ENCODE assay signal across 1 cellular context in the genomic region with DNA sequence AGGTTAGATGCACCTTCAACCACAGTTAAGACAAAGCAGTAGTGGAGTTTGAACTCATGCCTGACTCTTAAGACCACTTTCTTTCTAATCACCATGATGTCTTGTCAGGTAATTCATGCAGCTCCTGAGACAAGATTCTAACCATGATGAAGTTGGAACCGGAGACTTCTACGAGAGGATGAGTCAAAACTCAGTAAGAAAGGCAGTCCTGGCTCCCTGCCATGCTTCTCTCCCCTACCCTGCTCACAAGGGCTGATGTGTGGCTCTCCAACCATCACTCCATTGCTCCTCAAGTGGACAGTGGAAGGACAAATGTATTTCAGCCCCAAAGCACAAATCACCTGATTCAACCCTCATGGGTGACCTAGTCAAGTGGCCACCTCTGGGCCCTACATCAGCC.
TF ChIP-seq lines count a peak whose summit lies in the region.

No MANE protein-coding gene starts in this region.

TF ChIP-seq in SK-N-SH, 30 proteins besides CTCF, POLR2A, EP300 and RAD21 (continued from another document):
- TF ChIP-seq, protein P1, sequence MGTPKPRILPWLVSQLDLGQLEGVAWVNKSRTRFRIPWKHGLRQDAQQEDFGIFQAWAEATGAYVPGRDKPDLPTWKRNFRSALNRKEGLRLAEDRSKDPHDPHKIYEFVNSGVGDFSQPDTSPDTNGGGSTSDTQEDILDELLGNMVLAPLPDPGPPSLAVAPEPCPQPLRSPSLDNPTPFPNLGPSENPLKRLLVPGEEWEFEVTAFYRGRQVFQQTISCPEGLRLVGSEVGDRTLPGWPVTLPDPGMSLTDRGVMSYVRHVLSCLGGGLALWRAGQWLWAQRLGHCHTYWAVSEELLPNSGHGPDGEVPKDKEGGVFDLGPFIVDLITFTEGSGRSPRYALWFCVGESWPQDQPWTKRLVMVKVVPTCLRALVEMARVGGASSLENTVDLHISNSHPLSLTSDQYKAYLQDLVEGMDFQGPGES (IDR thresholded peaks at IDR 0.05; ENCODE audit: low read depth, low read length) = no peak
- TF ChIP-seq FOXJ3 (CRISPR knock-in tag; IDR thresholded peaks at IDR 0.05) (no peak), ELF1 (IDR thresholded peaks at IDR 0.05) (no peak), CHD2 (IDR thresholded peaks at IDR 0.05; ENCODE audit: low read length, partially characterized antibody) (no peak), POLR2AphosphoS5 (IDR thresholded peaks at IDR 0.05; ENCODE audit: low read depth, low read length) (no peak), SIN3A (IDR thresholded peaks at IDR 0.05; ENCODE audit: borderline replicate concordance, low read depth, low read length) (no peak), FOXM1 (IDR thresholded peaks at IDR 0.05; ENCODE audit: low read depth) (no peak), TCF12 (IDR thresholded peaks at IDR 0.05) (no peak)
